ENCODE assay signal across 14 cellular contexts in genomic region chr2:147547425-147547824, GRCh38.
DNase-seq lines count a peak whose midpoint lies in the region; ATAC-seq and TF ChIP-seq lines count a peak whose summit lies in the region.
"Had no signal": no experiment of that assay in that cellular context is flagged by ENCODE, and none has a peak within 500 bp of the region (broad histone marks: within the 10 kb centered on the region; RNA-seq: fewer than 3 reads in every experiment).

No MANE protein-coding gene starts in this region.

- H3K4me1 ChIP-seq in trophoblast cell (ENCODE audit: control insufficient read depth in 1 of 2, insufficient read depth in 2 of 2, low read length in 2 of 2) (peaks cover 10 to 14% of the 10 kb centered on the region in 2 experiments), foreskin keratinocyte (no peaks in the 10 kb centered on the region)

- DNase-seq in AG10803 (ENCODE audit: low read depth) (peak; percentile 75), HCEC 1CT (peak; percentile 3), astrocyte of the hippocampus (ENCODE audit: low read depth, low spot score) (peak; percentile 51), trophoblast cell (no peak), foreskin keratinocyte (no peak), SW480 (ENCODE audit: low spot score) (no peak), Ammon's horn (ENCODE audit: low spot score) (no peak)
- DNase-seq: 8988T; CD8-positive, alpha-beta T cell; COR-L47; DMS153; DMS79 treated with DMSO at 0.1 percent for 48 hours; GDM1 had no signal

- no CpG with 5 or more reads among the region's 1 CpG for WGBS in trophoblast cell (ENCODE audit: extremely low coverage, insufficient coverage, insufficient read length)

- H3K4ac ChIP-seq in trophoblast cell (ENCODE audit: low read depth, low read length), result peak overlapping the region; percentile 29

- H3K27me3 ChIP-seq in trophoblast cell (ENCODE audit: insufficient read depth, low read length) (no peaks in the 10 kb centered on the region), foreskin keratinocyte (no peaks in the 10 kb centered on the region)

- H2AK5ac ChIP-seq in trophoblast cell (ENCODE audit: low read length), result peak overlapping the region; percentile 11

- H3K14ac ChIP-seq in trophoblast cell (ENCODE audit: low read length), result peak overlapping the region; percentile 24

- H2BK120ac ChIP-seq in trophoblast cell (ENCODE audit: insufficient read depth, low read length, poor library complexity), result peak overlapping the region; percentile 75

- H4K91ac ChIP-seq in trophoblast cell (ENCODE audit: low read depth, low read length), result peak overlapping the region; percentile 81

- no peak overlapping the region for H2AFZ ChIP-seq in trophoblast cell (ENCODE audit: insufficient read depth, low read length, poor library complexity)

- H3K18ac ChIP-seq in trophoblast cell (ENCODE audit: low read length), result peak overlapping the region; percentile 49

- H3K4me3 ChIP-seq in AG10803 (ENCODE audit: low read length), result no peak overlapping the region
- H3K4me3 ChIP-seq in trophoblast cell (ENCODE audit: low read depth, low read length), result no peak overlapping the region

- no peak overlapping the region for H3K27ac ChIP-seq in trophoblast cell (ENCODE audit: low read depth, low read length)
- H3K27ac ChIP-seq in foreskin keratinocyte, result no peak overlapping the region
- H3K27ac ChIP-seq: HL-60 had no signal

- peak overlapping the region; percentile 75 for H2BK5ac ChIP-seq in trophoblast cell (ENCODE audit: low read depth, low read length, poor library complexity)

- no peaks in the 10 kb centered on the region for H3K36me3 ChIP-seq in trophoblast cell (ENCODE audit: control insufficient read depth in 1 of 2, insufficient read depth in 2 of 2, low read length in 2 of 2)

- peak overlapping the region; percentile 77 for H2BK12ac ChIP-seq in trophoblast cell (ENCODE audit: low read length)

- H3K9ac ChIP-seq in trophoblast cell (ENCODE audit: low read length), result no peak overlapping the region

- no peak for TF ChIP-seq CTCF in AG10803 (conservative IDR thresholded peaks at IDR 0.05; ENCODE audit: low read length)
- TF ChIP-seq CTCF in foreskin keratinocyte (conservative IDR thresholded peaks at IDR 0.05), result no peak

- H3K9me3 ChIP-seq in trophoblast cell (ENCODE audit: insufficient read depth, low read depth, low read length), result no peaks in the 10 kb centered on the region

- no peak for ATAC-seq in foreskin keratinocyte
- ATAC-seq: CD8-positive, alpha-beta T cell had no signal

- H3K79me1 ChIP-seq in trophoblast cell (ENCODE audit: low read length), result peaks cover 19% of the 10 kb centered on the region

- H3K79me2 ChIP-seq in trophoblast cell (ENCODE audit: control insufficient read depth, insufficient read depth, low read length, poor library complexity), result no peaks in the 10 kb centered on the region

- no peak overlapping the region for H4K12ac ChIP-seq in trophoblast cell (ENCODE audit: low read depth, low read length)

- H3K4me2 ChIP-seq in trophoblast cell (ENCODE audit: low read length), result no peak overlapping the region

- no peak overlapping the region for H3K23ac ChIP-seq in trophoblast cell (ENCODE audit: low read length)

- peak overlapping the region; percentile 43 for H4K8ac ChIP-seq in trophoblast cell (ENCODE audit: low read depth, low read length)

Comparison
In these comparisons a context has a peak if more than half of its experiments do, and no peak if none do; other contexts are left out.
1. DNase-seq: peak in AG10803 (single experiment), HCEC 1CT (single experiment) and astrocyte of the hippocampus (single experiment); none in trophoblast cell (0 of 2), foreskin keratinocyte (0 of 2), SW480 (single experiment) and Ammon's horn (single experiment).